Comparison of ENCODE assay signal across 2 cellular contexts in genomic region chr2:37563375-37564011, GRCh38.
TF ChIP-seq lines count a peak whose summit lies in the region.

No MANE protein-coding gene starts in this region.

TF ChIP-seq in A549, 52 proteins besides CTCF, POLR2A, EP300 and RAD21:
- no peak for TF ChIP-seq FOSL2 (IDR thresholded peaks at IDR 0.05)
- TF ChIP-seq FOSL2 (CRISPR knock-in tag; IDR thresholded peaks at IDR 0.05), result no peak
- no peak for TF ChIP-seq RARB (CRISPR knock-in tag; IDR thresholded peaks at IDR 0.05)
- no peak for TF ChIP-seq BCL3 (IDR thresholded peaks at IDR 0.05)
- no peak for TF ChIP-seq RCOR1 (IDR thresholded peaks at IDR 0.05; ENCODE audit: low read depth, low read length)
- no peak for TF ChIP-seq JUN (IDR thresholded peaks at IDR 0.05)
- no peak for TF ChIP-seq JUNB (IDR thresholded peaks at IDR 0.05)
- no peak for TF ChIP-seq HOXA7 (CRISPR knock-in tag; IDR thresholded peaks at IDR 0.05)
- TF ChIP-seq HOXB13 (CRISPR knock-in tag; IDR thresholded peaks at IDR 0.05; ENCODE audit: low read depth), result no peak
- TF ChIP-seq NR3C1 (IDR thresholded peaks at IDR 0.05), result no peak
- no peak for TF ChIP-seq NFE2L2 (conservative IDR thresholded peaks at IDR 0.05; ENCODE audit: low read length)
- no peak for TF ChIP-seq HDAC2 (IDR thresholded peaks at IDR 0.05)
TF ChIP-seq in A549: peak in this region for 0.

TF ChIP-seq in HCT116, 20 proteins besides CTCF, POLR2A, EP300 and RAD21:
- no peak for TF ChIP-seq YY1 (IDR thresholded peaks at IDR 0.05; ENCODE audit: extremely low read depth, insufficient replicate concordance, low read depth, low read length)
- no peak for TF ChIP-seq ZBTB33 (IDR thresholded peaks at IDR 0.05; ENCODE audit: extremely low read depth, insufficient replicate concordance, low read length)
- TF ChIP-seq CEBPB (IDR thresholded peaks at IDR 0.05; ENCODE audit: low read depth), result no peak
- no peak for TF ChIP-seq TCF7L2 (IDR thresholded peaks at IDR 0.05; ENCODE audit: borderline replicate concordance, extremely low read depth, insufficient read depth, insufficient read length)
- TF ChIP-seq ELF1 (IDR thresholded peaks at IDR 0.05; ENCODE audit: borderline replicate concordance, low read depth), result no peak
- TF ChIP-seq EZH2 (IDR thresholded peaks at IDR 0.05), result no peak
- TF ChIP-seq SRF (IDR thresholded peaks at IDR 0.05; ENCODE audit: low read depth), result no peak
- TF ChIP-seq JUND (IDR thresholded peaks at IDR 0.05), result no peak
